In the genomic region with DNA sequence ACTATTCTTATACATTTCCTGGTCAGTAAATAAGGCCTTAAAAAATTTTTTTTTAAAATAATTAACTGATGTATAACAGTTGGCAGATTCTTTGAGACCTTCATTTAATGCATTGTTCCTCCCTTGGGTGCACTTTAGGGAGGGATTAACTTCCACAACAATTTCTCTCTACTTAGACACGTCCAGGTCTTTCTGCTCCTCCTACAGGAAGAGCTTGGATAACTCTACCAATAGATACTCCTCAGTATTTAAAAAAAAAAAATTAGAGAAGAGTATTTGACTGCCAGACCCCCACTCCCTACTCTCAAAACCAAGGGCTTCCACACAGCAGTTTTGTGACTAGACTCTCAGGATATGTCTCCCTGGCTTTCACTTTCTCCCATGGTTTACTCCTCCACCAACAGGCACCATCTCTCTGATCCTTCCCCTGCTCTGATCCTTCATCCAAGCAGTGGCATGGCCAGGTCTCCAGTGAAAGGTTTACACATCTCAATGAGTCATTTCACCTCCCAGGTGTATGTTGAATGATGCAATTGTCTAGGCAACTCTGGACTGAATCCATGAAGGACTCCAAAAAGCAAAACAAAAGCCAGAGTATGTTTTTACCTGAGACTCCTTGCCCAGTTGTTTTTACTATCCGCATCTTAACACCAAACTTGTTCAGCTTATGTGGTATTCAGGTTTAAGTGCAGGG, we compare ENCODE assay signal across 27 cellular contexts. TPM values are rescaled to one million over a fixed set of nuclear protein-coding genes. Genes with fewer than 3 reads are reported as not detected.
DNase-seq lines count a peak whose midpoint lies in the region; ATAC-seq and TF ChIP-seq lines count a peak whose summit lies in the region.
"Had no signal": no experiment of that assay in that cellular context is flagged by ENCODE, and none has a peak within 500 bp of the region (broad histone marks: within the 10 kb centered on the region; RNA-seq: fewer than 3 reads in every experiment).

No MANE protein-coding gene starts in this region.

- no peak overlapping the region for H3K23ac ChIP-seq in mesendoderm (ENCODE audit: low read length)

- WGBS in mesendoderm (ENCODE audit: extremely low coverage, insufficient coverage, low lambda C conversion rate) = no CpG with 5 or more reads among the region's 2 CpGs

- H4K8ac ChIP-seq in mesendoderm (ENCODE audit: low read depth, low read length) = no peak overlapping the region

- no peak overlapping the region for H2BK15ac ChIP-seq in mesendoderm (replicated peaks; ENCODE audit: low read depth)

- H3K56ac ChIP-seq in mesendoderm (ENCODE audit: low read length) = no peak overlapping the region

- no peak for ATAC-seq in DND-41 (ENCODE audit: insufficient read depth, low read depth)
- no peak for ATAC-seq in HG03045 (IDR thresholded peaks at IDR 0.05; ENCODE audit: unreplicated experiment)
- ATAC-seq: gastrocnemius medialis; left lung; stimulated activated naive B cell treated with anti-CD40 and anti-IgM and Interleukin-4, amounts not matched to agents 10 μg/mL and 1 μg/mL and 100 μg/mL, for 72 hours; T-helper 17 cell had no signal

- no peak overlapping the region for H3K4me2 ChIP-seq in DND-41 (ENCODE audit: insufficient read depth, low read length)
- H3K4me2 ChIP-seq in mesendoderm (ENCODE audit: low read length) = no peak overlapping the region

- H3K4ac ChIP-seq in mesendoderm (ENCODE audit: low read depth, low read length) = no peak overlapping the region

- H3K9ac ChIP-seq in DND-41 (ENCODE audit: low read depth, low read length) (no peak overlapping the region), mesendoderm (ENCODE audit: low read length) (no peak overlapping the region)

- H3K27me3 ChIP-seq in DND-41 (ENCODE audit: insufficient read depth, low read length, poor library complexity) (no peaks in the 10 kb centered on the region), mesendoderm (ENCODE audit: insufficient read depth, low read length, poor library complexity) (peaks cover 68% of the 10 kb centered on the region)
- H3K27me3 ChIP-seq: SJCRH30 had no signal

- TF ChIP-seq CTCF in DND-41 (IDR thresholded peaks at IDR 0.05; ENCODE audit: borderline replicate concordance, extremely low read depth, low read length, poor library complexity, severe bottlenecking) = no peak

- no peak overlapping the region for H2AK5ac ChIP-seq in mesendoderm (ENCODE audit: low read length)

- peak overlapping the region; percentile 16; the same call in 1 of the 2 replicates for H2AFZ ChIP-seq in DND-41 (ENCODE audit: low read depth, low read length)

- H3K36me3 ChIP-seq in DND-41 (ENCODE audit: insufficient read depth, low read length) (no peaks in the 10 kb centered on the region), mesendoderm (ENCODE audit: control insufficient read depth, insufficient read depth, low read length) (no peaks in the 10 kb centered on the region)
- H3K36me3 ChIP-seq: gastrocnemius medialis, left lung, thoracic aorta had no signal

- H3K18ac ChIP-seq in mesendoderm (ENCODE audit: low read length) = no peak overlapping the region

- H3K4me1 ChIP-seq in DND-41 (ENCODE audit: insufficient read depth, low read length) = no peaks in the 10 kb centered on the region
- peaks cover 3% of the 10 kb centered on the region for H3K4me1 ChIP-seq in mesendoderm (ENCODE audit: control insufficient read depth, low read depth, low read length)
- H3K4me1 ChIP-seq: SJCRH30 had no signal

- no peak overlapping the region for H4K5ac ChIP-seq in mesendoderm (ENCODE audit: low read length)

- H3K4me3 ChIP-seq in DND-41 (ENCODE audit: low read depth in 1 of 2, low read length in 2 of 2) (no peak overlapping the region), mesendoderm (ENCODE audit: low read length) (no peak overlapping the region)
- H3K4me3 ChIP-seq: gastrocnemius medialis, left lung, SJCRH30, thoracic aorta had no signal

- H2BK120ac ChIP-seq in mesendoderm (ENCODE audit: low read depth, low read length) = no peak overlapping the region

- DNase-seq in DND-41 (no peak), LoVo (ENCODE audit: low spot score) (peak; percentile 27), cerebellar cortex (ENCODE audit: low spot score) (peak; percentile 43), mesendoderm (peak; percentile 9)
- no peak for DNase-seq in effector CD8-positive, alpha-beta T cell (lab: John Stamatoyannopoulos, UW)
- DNase-seq in effector CD4-positive, alpha-beta T cell = no peak
- no peak for DNase-seq in stimulated activated CD4-positive, alpha-beta T cell treated with anti-CD3 and anti-CD28 coated beads, Interleukin-4, amount 100 ng/mL, for 4 hours
- DNase-seq: activated CD4-positive, alpha-beta T cell treated with anti-CD3 and anti-CD28 coated beads, Interleukin-2, amount 50 U/mL, for 48 hours; activated naive CD4-positive, alpha-beta T cell treated with Interleukin-2 at 50 U/mL for 16 hours; aorta; CD4-positive, CD25-positive, alpha-beta regulatory T cell; cortex of kidney; DMS153; gastrocnemius medialis; KBM-7; left lung; NCI-H1048; NCI-H2081 treated with DMSO at 0.1 percent for 48 hours; NCI-H526 treated with DMSO at 0.1 percent for 48 hours; occipital lobe; SJCRH30; stimulated activated CD4-positive, alpha-beta T cell treated with anti-CD3 and anti-CD28 coated beads, Interleukin-15, amount 100 ng/mL, for 24 hours; stimulated activated naive B cell treated with anti-CD40 and anti-IgM and Interleukin-4, amounts not matched to agents 10 μg/mL and 1 μg/mL and 100 μg/mL, for 72 hours; T-helper 17 cell had no signal

- H3K79me1 ChIP-seq in mesendoderm (ENCODE audit: low read length) = no peaks in the 10 kb centered on the region

- peaks cover 12% of the 10 kb centered on the region for H3K9me3 ChIP-seq in DND-41 (ENCODE audit: insufficient read depth, low read length, severe bottlenecking)
- H3K9me3 ChIP-seq: gastrocnemius medialis, left lung, SJCRH30, thoracic aorta had no signal

- no peak overlapping the region for H2BK5ac ChIP-seq in mesendoderm (ENCODE audit: low read length)

- H4K20me1 ChIP-seq in DND-41 (ENCODE audit: insufficient read depth, low read length) = no peaks in the 10 kb centered on the region

- no peaks in the 10 kb centered on the region for H3K79me2 ChIP-seq in DND-41 (ENCODE audit: insufficient read depth, low read length)
- H3K79me2 ChIP-seq in mesendoderm (ENCODE audit: control insufficient read depth, insufficient read depth, low read length) = no peaks in the 10 kb centered on the region

- H3K27ac ChIP-seq in DND-41 (ENCODE audit: low read length) = no peak overlapping the region
- H3K27ac ChIP-seq in mesendoderm (ENCODE audit: low read depth, low read length) = no peak overlapping the region
- H3K27ac ChIP-seq: gastrocnemius medialis, left lung, SJCRH30, thoracic aorta, VCaP had no signal

RNA-seq across cellular contexts. Expression of a gene that starts 7.4 kb away (rescaled TPM):
- polyA plus RNA-seq in mesendoderm (2013, experiment 1 of 2) = 0.01 TPM
- 0.01 TPM for polyA plus RNA-seq in mesendoderm (2013, experiment 2 of 2)
- polyA plus RNA-seq: CD4-positive, CD25-positive, alpha-beta regulatory T cell had no signal

RNA-seq across cellular contexts. Expression of a gene that starts 10.2 kb away (rescaled TPM):
- polyA plus RNA-seq in mesendoderm (2013, experiment 1 of 2) = 1.0 TPM
- 0.84 TPM for polyA plus RNA-seq in mesendoderm (2013, experiment 2 of 2)
- polyA plus RNA-seq: CD4-positive, CD25-positive, alpha-beta regulatory T cell had no signal

Comparison
In these comparisons a context has a peak if more than half of its experiments do, and no peak if none do; other contexts are left out.
1. DNase-seq: peak in LoVo (single experiment), cerebellar cortex (single experiment) and mesendoderm (single experiment); none in DND-41 (single experiment), effector CD8-positive, alpha-beta T cell (single experiment), effector CD4-positive, alpha-beta T cell (single experiment) and stimulated activated CD4-positive, alpha-beta T cell treated with anti-CD3 and anti-CD28 coated beads, Interleukin-4, amount 100 ng/mL, for 4 hours (0 of 2).